ENCODE assay signal across 8 cellular contexts in the genomic region with DNA sequence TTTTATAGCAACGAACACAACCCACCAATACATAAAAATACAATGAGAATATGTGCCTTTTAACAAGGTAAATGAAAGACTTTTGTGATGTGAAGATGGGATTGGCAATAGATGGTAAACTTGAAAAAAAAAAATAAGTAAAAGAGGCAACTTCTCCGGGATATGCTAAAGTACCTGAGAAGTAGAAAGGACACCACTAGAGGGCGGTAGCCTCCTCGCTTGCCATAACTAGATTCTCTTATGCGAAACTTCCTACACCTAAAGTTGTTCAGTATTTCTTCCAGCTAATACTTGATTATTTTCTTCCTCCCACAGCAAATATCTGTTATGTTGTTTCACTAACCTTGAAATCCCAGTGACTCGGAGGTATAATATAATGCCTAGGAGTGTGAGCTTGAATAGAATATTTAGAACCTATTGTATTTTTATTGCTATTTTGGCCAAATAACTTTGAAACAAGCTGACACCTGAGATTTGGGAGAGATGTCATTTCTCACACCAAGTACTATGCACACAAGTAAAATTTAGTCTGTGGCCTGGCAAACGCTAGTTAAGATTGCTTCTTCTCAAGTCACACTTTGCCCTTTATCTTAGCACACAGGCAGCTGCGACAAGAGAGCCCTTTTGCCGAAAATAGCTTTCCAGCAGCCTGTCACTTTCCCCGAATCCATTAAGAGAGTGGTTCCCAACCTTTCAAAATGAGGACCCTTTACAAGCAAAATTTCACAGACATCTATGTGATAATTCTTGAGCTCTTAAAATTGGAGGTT.
DNase-seq lines count a peak whose midpoint lies in the region; ATAC-seq and TF ChIP-seq lines count a peak whose summit lies in the region.

No MANE protein-coding gene starts in this region.

- H3K4me3 ChIP-seq in ACC112 (ENCODE audit: low read depth, low read length) = no peak overlapping the region

- H3K27ac Mint-ChIP-seq in memory B cell = no peak overlapping the region

- no peaks in the 10 kb centered on the region for H3K36me3 ChIP-seq in ACC112 (ENCODE audit: insufficient read depth, low read length)

- peaks cover 2% of the 10 kb centered on the region for H3K36me3 Mint-ChIP-seq in memory B cell

- no peaks in the 10 kb centered on the region for H3K4me1 Mint-ChIP-seq in memory B cell

- H3K27me3 ChIP-seq in ACC112 (ENCODE audit: insufficient read depth, low read length) = no peaks in the 10 kb centered on the region

- H3K79me2 ChIP-seq in ACC112 (ENCODE audit: control insufficient read depth, insufficient read depth, low read length, unreplicated experiment) = no peaks in the 10 kb centered on the region

- H3K4me1 ChIP-seq in ACC112 (ENCODE audit: control insufficient read depth, insufficient read depth, low read length, unreplicated experiment) = peaks cover 42% of the 10 kb centered on the region

- no peak overlapping the region for H3K27ac ChIP-seq in ACC112 (ENCODE audit: low read depth, low read length)

- DNase-seq in NCI-H446 (lab: John Stamatoyannopoulos, UW) (peak; percentile 42 to 83), memory B cell (ENCODE audit: low spot score in 2 of 2) (peak; percentile 37 to 56)
- peak; percentile 62 for DNase-seq in activated CD4-positive, alpha-beta T cell treated with anti-CD3 and anti-CD28 coated beads for 48 hours
- peak; percentile 15 for DNase-seq in effector CD8-positive, alpha-beta T cell (lab: John Stamatoyannopoulos, UW)
- DNase-seq in stimulated activated CD8-positive, alpha-beta memory T cell treated with anti-CD3 and anti-CD28 coated beads, Interleukin-15, amount 100 ng/mL, for 4 hours (ENCODE audit: low read depth in 2 of 2) = peak; percentile 4 to 23

- no peak overlapping the region for H3K4me3 Mint-ChIP-seq in memory B cell

- peaks cover 2% of the 10 kb centered on the region for H3K9me3 Mint-ChIP-seq in memory B cell

- ATAC-seq in GM18505 (IDR thresholded peaks at IDR 0.05; ENCODE audit: unreplicated experiment) (peak; percentile 85), HG03045 (IDR thresholded peaks at IDR 0.05; ENCODE audit: unreplicated experiment) (peak; percentile 73), memory B cell (ENCODE audit: low read depth) (peak; percentile 67)

- H2AFZ ChIP-seq in ACC112 (ENCODE audit: low read length, unreplicated experiment) = peak overlapping the region; percentile 39

- H3K27me3 Mint-ChIP-seq in memory B cell = peaks cover 3% of the 10 kb centered on the region

- TF ChIP-seq POLR2A in GM18505 (IDR thresholded peaks at IDR 0.05; ENCODE audit: borderline replicate concordance, extremely low read depth, insufficient read depth, insufficient read length) = no peak
